8 cellular contexts compared by ENCODE assay signal in the genomic region with DNA sequence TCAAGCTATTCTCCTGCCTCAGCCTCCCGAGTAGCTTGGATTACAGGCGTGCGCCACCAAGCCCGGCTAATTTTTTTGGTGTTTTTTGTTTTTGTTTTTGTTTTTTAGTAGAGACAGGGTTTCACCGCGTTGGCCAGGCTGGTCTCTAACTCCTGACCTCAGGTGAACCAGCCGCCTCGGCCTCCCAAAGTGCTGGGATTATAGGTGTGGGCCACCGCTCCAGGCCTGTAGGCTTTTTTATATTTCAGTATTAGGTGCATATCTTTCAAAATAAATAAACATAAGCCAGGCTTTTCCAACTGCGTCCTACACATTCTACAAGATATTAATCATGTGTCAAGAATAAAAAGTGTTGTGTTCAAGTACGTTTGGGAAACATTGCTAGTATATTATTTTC. TPM values are rescaled to one million over a fixed set of nuclear protein-coding genes. Genes with fewer than 3 reads are reported as not detected.
DNase-seq lines count a peak whose midpoint lies in the region; ATAC-seq and TF ChIP-seq lines count a peak whose summit lies in the region.
"Not testable (repeated sequence)": the region's sequence is repeated elsewhere in the genome, so short reads cannot be mapped to it uniquely, and the experiment has no call there.
"Had no signal": no experiment of that assay in that cellular context is flagged by ENCODE, and none has a peak within 500 bp of the region (broad histone marks: within the 10 kb centered on the region; RNA-seq: fewer than 3 reads in every experiment).

No MANE protein-coding gene starts in this region.

- intact Hi-C loops in PC-9 (cut with micrococcal nuclease; ENCODE audit: unreplicated experiment); colonic mucosa (cut with DNase I); heart right ventricle (cut with DNase I): not testable (repeated sequence)
- intact Hi-C loops in activated T-helper 1 cell treated with anti-CD3 and anti-CD28 coated beads, Interleukin-12 subunit alpha, Interleukin-12 subunit beta, Interleukin-2, Interleukin-4 antibody, amounts not matched to agents 30 ng/mL and 10 ng/mL and 1 ng/mL, durations not matched to agents 14 hours and 24 hours and 36 hours (cut with micrococcal nuclease), result loop anchor here (2.0 kb wide), 1 partner anchor 207 kb away; no protein-coding TSS in a partner anchor

- peak overlapping the region; percentile 81 for H3K4me3 Mint-ChIP-seq in activated T-helper 1 cell treated with anti-CD3 and anti-CD28 coated beads, Interleukin-12 subunit alpha, Interleukin-12 subunit beta, Interleukin-2, Interleukin-4 antibody, amounts not matched to agents 30 ng/mL and 10 ng/mL and 1 ng/mL, durations not matched to agents 14 hours and 24 hours and 36 hours

- 11 to 22% methylated on average over 7 of the region's 11 CpGs for WGBS in GM23248 (ENCODE audit: low coverage in 1 of 2, low lambda C conversion rate in 2 of 2, missing lambda C conversion rate in 2 of 2), 2 experiments
- WGBS in heart right ventricle, 2 donors, result 36 to 53% methylated on average over 6 to 7 of the region's 11 CpGs

- H3K27me3 Mint-ChIP-seq in activated T-helper 1 cell treated with anti-CD3 and anti-CD28 coated beads, Interleukin-12 subunit alpha, Interleukin-12 subunit beta, Interleukin-2, Interleukin-4 antibody, amounts not matched to agents 30 ng/mL and 10 ng/mL and 1 ng/mL, durations not matched to agents 14 hours and 24 hours and 36 hours (ENCODE audit: insufficient read depth), result not testable (repeated sequence)

- in situ Hi-C loops in GM23248 (cut with MboI), result not testable (repeated sequence)

- not testable (repeated sequence) for ATAC-seq in heart right ventricle

- POLR2A ChIA-PET in PC-9 (lab: Charles Lee; ENCODE audit: unreplicated experiment), result interaction anchor here (0.5 kb wide), 1 partner anchor 53 kb away, joined by 5 read pairs; no protein-coding TSS in a partner anchor

- H3K9me3 ChIP-seq in GM23248 (ENCODE audit: low read depth); PC-9 (ENCODE audit: insufficient read depth, low read depth); colonic mucosa; heart right ventricle; muscle layer of duodenum (ENCODE audit: control insufficient read depth in 1 of 2, low read length in 2 of 2); skeletal muscle satellite cell (replicated peaks; ENCODE audit: low read length): not testable (repeated sequence)

- H3K4me1 ChIP-seq in GM23248 (ENCODE audit: insufficient read depth); PC-9 (replicated peaks; ENCODE audit: insufficient read depth); colonic mucosa; heart right ventricle; muscle layer of duodenum (ENCODE audit: control insufficient read depth in 1 of 2, insufficient read depth in 2 of 2, low read length in 2 of 2); skeletal muscle satellite cell (ENCODE audit: control insufficient read depth, insufficient read depth, low read length): not testable (repeated sequence)

- DNase-seq in GM23248; PC-9; activated T-helper 1 cell treated with anti-CD3 and anti-CD28 coated beads, Interleukin-12 subunit alpha, Interleukin-12 subunit beta, Interleukin-2, Interleukin-4 antibody, amounts not matched to agents 30 ng/mL and 10 ng/mL and 1 ng/mL, durations not matched to agents 14 hours and 24 hours and 36 hours (ENCODE audit: low spot score); colonic mucosa; heart right ventricle: not testable (repeated sequence)

- H3K36me3 Mint-ChIP-seq in activated T-helper 1 cell treated with anti-CD3 and anti-CD28 coated beads, Interleukin-12 subunit alpha, Interleukin-12 subunit beta, Interleukin-2, Interleukin-4 antibody, amounts not matched to agents 30 ng/mL and 10 ng/mL and 1 ng/mL, durations not matched to agents 14 hours and 24 hours and 36 hours (ENCODE audit: low read depth), result not testable (repeated sequence)

- H3K79me2 ChIP-seq in GM23248 (ENCODE audit: insufficient read depth), result peaks cover 23% of the 10 kb centered on the region
- peaks cover 21% of the 10 kb centered on the region for H3K79me2 ChIP-seq in PC-9 (ENCODE audit: low read depth)

- H3K9ac ChIP-seq in GM23248 (peak overlapping the region; percentile 88), skeletal muscle satellite cell (ENCODE audit: low read depth, low read length) (peak overlapping the region; percentile 74)
- not testable (repeated sequence) for H3K9ac ChIP-seq in colonic mucosa (ENCODE audit: low read depth in 2 of 2, low read length in 2 of 2)

- H3K36me3 ChIP-seq in GM23248 (ENCODE audit: low read depth); PC-9 (ENCODE audit: low read depth); colonic mucosa; heart right ventricle; muscle layer of duodenum (ENCODE audit: control insufficient read depth in 1 of 2, insufficient read depth in 2 of 2, low read length in 2 of 2); skeletal muscle satellite cell (ENCODE audit: insufficient read depth, low read length): not testable (repeated sequence)

- not testable (repeated sequence) for TF ChIP-seq CTCF in PC-9 (conservative IDR thresholded peaks at IDR 0.05); colonic mucosa (IDR thresholded peaks at IDR 0.05); heart right ventricle (IDR thresholded peaks at IDR 0.05)

- not testable (repeated sequence) for H3K4me1 Mint-ChIP-seq in activated T-helper 1 cell treated with anti-CD3 and anti-CD28 coated beads, Interleukin-12 subunit alpha, Interleukin-12 subunit beta, Interleukin-2, Interleukin-4 antibody, amounts not matched to agents 30 ng/mL and 10 ng/mL and 1 ng/mL, durations not matched to agents 14 hours and 24 hours and 36 hours (ENCODE audit: low read depth)

- not testable (repeated sequence) for H3K27me3 ChIP-seq in GM23248 (replicated peaks; ENCODE audit: insufficient read depth); PC-9 (ENCODE audit: insufficient read depth, low read depth); colonic mucosa; heart right ventricle; muscle layer of duodenum (ENCODE audit: low read depth, low read length); skeletal muscle satellite cell (ENCODE audit: control insufficient read depth, insufficient read depth, low read length)

- not testable (repeated sequence) for H3F3A ChIP-seq in GM23248 (ENCODE audit: insufficient read depth); PC-9 (ENCODE audit: insufficient read depth, low read depth)

- peak overlapping the region; percentile 83 for H3K4me3 ChIP-seq in GM23248
- peak overlapping the region; percentile 69; the same call in 1 of the 2 replicates for H3K4me3 ChIP-seq in PC-9
- peak overlapping the region; percentile 43 for H3K4me3 ChIP-seq in colonic mucosa
- peak overlapping the region in 9 of 10 donors; percentile 39 to 70 (median 60) for H3K4me3 ChIP-seq in heart right ventricle
- H3K4me3 ChIP-seq in muscle layer of duodenum (ENCODE audit: low read depth in 1 of 2, low read length in 2 of 2), result peak overlapping the region; percentile 48 to 53
- H3K4me3 ChIP-seq in skeletal muscle satellite cell (ENCODE audit: low read length), result peak overlapping the region; percentile 67

- H3K9me3 Mint-ChIP-seq in activated T-helper 1 cell treated with anti-CD3 and anti-CD28 coated beads, Interleukin-12 subunit alpha, Interleukin-12 subunit beta, Interleukin-2, Interleukin-4 antibody, amounts not matched to agents 30 ng/mL and 10 ng/mL and 1 ng/mL, durations not matched to agents 14 hours and 24 hours and 36 hours, result not testable (repeated sequence)

- not testable (repeated sequence) for H3K9me2 ChIP-seq in GM23248 (ENCODE audit: insufficient read depth); PC-9 (ENCODE audit: insufficient read depth)

- H3K27ac ChIP-seq in GM23248 (peak overlapping the region; percentile 87), PC-9 (peak overlapping the region; percentile 81), colonic mucosa (peak overlapping the region; percentile 36), heart right ventricle (peak overlapping the region in 9 of 10 donors; percentile 41 to 80 (median 72))
- H3K27ac ChIP-seq in muscle layer of duodenum (ENCODE audit: low read length), result not testable (repeated sequence)

- peak overlapping the region; percentile 86 for H3K27ac Mint-ChIP-seq in activated T-helper 1 cell treated with anti-CD3 and anti-CD28 coated beads, Interleukin-12 subunit alpha, Interleukin-12 subunit beta, Interleukin-2, Interleukin-4 antibody, amounts not matched to agents 30 ng/mL and 10 ng/mL and 1 ng/mL, durations not matched to agents 14 hours and 24 hours and 36 hours

- CTCF ChIA-PET in PC-9 (lab: Charles Lee), result not testable (repeated sequence)

- H4K20me1 ChIP-seq in GM23248 (ENCODE audit: insufficient read depth); PC-9 (ENCODE audit: insufficient read depth): not testable (repeated sequence)

- peak overlapping the region; percentile 97 for H3K4me2 ChIP-seq in GM23248 (ENCODE audit: unreplicated experiment)
- peak overlapping the region; percentile 87 for H3K4me2 ChIP-seq in PC-9
- H3K4me2 ChIP-seq in skeletal muscle satellite cell (ENCODE audit: low read length), result peak overlapping the region; percentile 83

- H2AFZ ChIP-seq in GM23248 (peak overlapping the region; percentile 100), PC-9 (peak overlapping the region; percentile 80; the same call in 1 of the 2 replicates)

- TSS peak; percentile 70 for BruUV-seq in PC-9 (replicated peaks; lab: Mats Ljungman, UMichigan)

RNA-seq across cellular contexts. Expression of gene NUTM2F, which starts 45.3 kb away (rescaled TPM):
- total RNA-seq in GM23248 (2014; rRNA removed; shearing (Covaris generic)), result not detected in 2 replicates
- not detected in 2 replicates for polyA plus RNA-seq in GM23248 (2016; fragmentation: Nextera tagmentation; extraction: Ambion mirVana)
- total RNA-seq in PC-9 (2021), result 0.15 TPM in 1 of 2 replicates, not detected in the other
- total RNA-seq in activated T-helper 1 cell treated with anti-CD3 and anti-CD28 coated beads, Interleukin-12 subunit alpha, Interleukin-12 subunit beta, Interleukin-2, Interleukin-4 antibody, amounts not matched to agents 30 ng/mL and 10 ng/mL and 1 ng/mL, durations not matched to agents 14 hours and 24 hours and 36 hours, result not detected in 2 replicates
- not detected for total RNA-seq in colonic mucosa
- not detected for total RNA-seq in heart right ventricle
- polyA plus RNA-seq in heart right ventricle, result under 1 TPM in 1 of 2 donors, not detected in 1; 0.01 TPM
- not detected in 2 replicates for total RNA-seq in skeletal muscle satellite cell (2012; rRNA removed)
- total RNA-seq: Daoy had no signal
